Comparison of ENCODE assay signal across 1 cellular context in genomic region chr7:106216517-106217088, GRCh38.
TF ChIP-seq lines count a peak whose summit lies in the region.

No MANE protein-coding gene starts in this region.

TF ChIP-seq in endothelial cell of umbilical vein, 7 proteins besides CTCF, POLR2A, EP300 and RAD21 (continued from another document):
- TF ChIP-seq EZH2 (IDR thresholded peaks at IDR 0.05; ENCODE audit: borderline replicate concordance, low read depth, low read length, severe bottlenecking), result no peak
- TF ChIP-seq GATA2 (IDR thresholded peaks at IDR 0.05; ENCODE audit: insufficient read depth, insufficient read length, low read depth, low read length), result peak; percentile 99
- TF ChIP-seq MYC (IDR thresholded peaks at IDR 0.05; ENCODE audit: low read depth, low read length), result peak; percentile 20
